Comparison of ENCODE assay signal across 17 cellular contexts in the genomic region with DNA sequence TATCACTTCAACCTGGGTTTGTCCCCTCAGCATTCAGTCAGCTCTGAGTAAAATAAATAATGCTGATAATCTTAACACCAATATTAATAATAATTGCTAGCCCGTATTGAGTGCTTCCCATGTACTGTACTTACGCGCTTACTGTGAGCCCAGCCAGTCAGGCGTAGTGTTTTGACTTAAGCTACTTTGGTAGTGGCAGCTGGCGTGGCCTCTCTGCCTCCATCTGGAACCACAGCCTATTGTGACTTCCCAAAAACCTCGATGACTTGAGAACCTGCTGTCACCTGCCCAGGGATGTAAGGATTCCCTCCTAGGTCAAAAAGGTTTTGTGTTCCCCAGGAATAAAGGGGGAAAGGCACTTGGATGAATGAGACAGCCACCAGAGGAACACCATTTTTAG. TPM values are rescaled to one million over a fixed set of nuclear protein-coding genes. Genes with fewer than 3 reads are reported as not detected.
A peak's percentile ranks its signal among the peaks of the same experiment; 100 is the strongest.
DNase-seq lines count a peak whose midpoint lies in the region; ATAC-seq and TF ChIP-seq lines count a peak whose summit lies in the region.
"Had no signal": no experiment of that assay in that cellular context is flagged by ENCODE, and none has a peak within 500 bp of the region (broad histone marks: within the 10 kb centered on the region; RNA-seq: fewer than 3 reads in every experiment).

No MANE protein-coding gene starts in this region.

- H2AK5ac ChIP-seq in mesenchymal stem cell (ENCODE audit: low read length, severe bottlenecking), result peak overlapping the region; percentile 53

- H3K27me3 ChIP-seq in RWPE2 (ENCODE audit: insufficient read depth, poor library complexity, severe bottlenecking) (no peaks in the 10 kb centered on the region), mesenchymal stem cell (ENCODE audit: control insufficient read depth in 1 of 2, insufficient read depth in 1 of 2, low read length in 2 of 2) (peaks cover 0 to 8% of the 10 kb centered on the region in 2 experiments), body of pancreas (no peaks in the 10 kb centered on the region)
- H3K27me3 ChIP-seq: Peyer's patch had no signal

- H3K27ac Mint-ChIP-seq in nephron progenitor cell, result no peak overlapping the region
- H3K27ac Mint-ChIP-seq: CD4-positive, CD25-positive, alpha-beta regulatory T cell had no signal

- H3K27ac ChIP-seq in RWPE2 (ENCODE audit: poor library complexity, severe bottlenecking), result peak overlapping the region; percentile 73
- no peak overlapping the region for H3K27ac ChIP-seq in mesenchymal stem cell (ENCODE audit: low read length, poor library complexity, severe bottlenecking)
- no peak overlapping the region for H3K27ac ChIP-seq in body of pancreas
- H3K27ac ChIP-seq: Peyer's patch had no signal

- H3K36me3 ChIP-seq in RWPE2 (ENCODE audit: low read depth), result no peaks in the 10 kb centered on the region
- no peaks in the 10 kb centered on the region for H3K36me3 ChIP-seq in mesenchymal stem cell (ENCODE audit: control insufficient read depth in 1 of 2, insufficient read depth in 2 of 2, low read depth in 1 of 2, low read length in 2 of 2)
- no peaks in the 10 kb centered on the region for H3K36me3 ChIP-seq in body of pancreas (replicated peaks in 1 of 2; ENCODE audit: insufficient read depth in 1 of 2, low read depth in 2 of 2)
- H3K36me3 ChIP-seq: Peyer's patch had no signal

- H3K4me3 ChIP-seq in RWPE2 (ENCODE audit: severe bottlenecking) (no peak overlapping the region), mesenchymal stem cell (ENCODE audit: insufficient read depth in 1 of 2, low read depth in 1 of 2, low read length in 2 of 2) (no peak overlapping the region), body of pancreas (no peak overlapping the region)
- H3K4me3 ChIP-seq: Peyer's patch had no signal

- no peak overlapping the region for H3K4me3 Mint-ChIP-seq in nephron progenitor cell
- H3K4me3 Mint-ChIP-seq: CD4-positive, CD25-positive, alpha-beta regulatory T cell had no signal

- H4K91ac ChIP-seq in mesenchymal stem cell (ENCODE audit: low read length), result no peak overlapping the region

- peaks cover 14% of the 10 kb centered on the region for H3K4me1 Mint-ChIP-seq in nephron progenitor cell
- H3K4me1 Mint-ChIP-seq: CD4-positive, CD25-positive, alpha-beta regulatory T cell had no signal

- H3K18ac ChIP-seq in mesenchymal stem cell (ENCODE audit: low read depth in 1 of 2, low read length in 2 of 2), result no peak overlapping the region

- H3K4ac ChIP-seq in mesenchymal stem cell (ENCODE audit: low read depth in 1 of 2, low read length in 2 of 2), result no peak overlapping the region

- no peak overlapping the region for H2AFZ ChIP-seq in mesenchymal stem cell (ENCODE audit: low read depth, low read length)

- no peak overlapping the region for H4K8ac ChIP-seq in mesenchymal stem cell (ENCODE audit: low read length)

- peaks cover 17% of the 10 kb centered on the region for H3K4me1 ChIP-seq in RWPE2 (ENCODE audit: insufficient read depth, poor library complexity, severe bottlenecking)
- peaks cover 11% of the 10 kb centered on the region for H3K4me1 ChIP-seq in mesenchymal stem cell (ENCODE audit: control insufficient read depth, insufficient read depth, low read depth, low read length)
- peaks cover 4% of the 10 kb centered on the region for H3K4me1 ChIP-seq in body of pancreas

- H3K23ac ChIP-seq in mesenchymal stem cell (ENCODE audit: low read length in 2 of 2), result no peak overlapping the region

- no peak overlapping the region for H3K9ac ChIP-seq in mesenchymal stem cell (ENCODE audit: low read length)

- no peak for TF ChIP-seq POLR2A in body of pancreas (IDR thresholded peaks at IDR 0.05)

- WGBS in mesenchymal stem cell, result 96% methylated on average over 6 of the region's 6 CpGs
- 79 to 82% methylated on average over 6 of the region's 6 CpGs for WGBS in body of pancreas, 2 donors

- no peaks in the 10 kb centered on the region for H3K36me3 Mint-ChIP-seq in nephron progenitor cell (ENCODE audit: low read depth)
- H3K36me3 Mint-ChIP-seq: CD4-positive, CD25-positive, alpha-beta regulatory T cell had no signal

- no peak overlapping the region for H2BK120ac ChIP-seq in mesenchymal stem cell (ENCODE audit: low read depth, low read length)

- peaks cover 10% of the 10 kb centered on the region for H3K27me3 Mint-ChIP-seq in nephron progenitor cell (ENCODE audit: low read depth, poor library complexity)

- DNase-seq in DMS 273 (lab: John Stamatoyannopoulos, UW; ENCODE audit: unreplicated experiment), result peak; percentile 62
- DNase-seq in NCI-H2107 treated with DMSO at 0.1 percent for 48 hours (lab: John Stamatoyannopoulos, UW; ENCODE audit: unreplicated experiment), result peak; percentile 68
- no peak for DNase-seq in RWPE2 (ENCODE audit: low spot score)
- no peak for DNase-seq in mesenchymal stem cell
- DNase-seq in nephron progenitor cell, result no peak
- DNase-seq in Right ventricle myocardium inferior (ENCODE audit: missing footprints), result no peak
- no peak for DNase-seq in body of pancreas
- DNase-seq: AML-193; CD4-positive, CD25-positive, alpha-beta regulatory T cell; Karpas-422; MM.1S; NCI-H1105; NCI-H1930; NCI-H345; NCI-H748 treated with DMSO at 0.1 percent for 48 hours had no signal

- ATAC-seq in RWPE2 (ENCODE audit: low read depth) (no peak), Right ventricle myocardium inferior (no peak), body of pancreas (no peak), HG03342 (IDR thresholded peaks at IDR 0.05; ENCODE audit: unreplicated experiment) (no peak)

- H3K79me1 ChIP-seq in mesenchymal stem cell (replicated peaks; ENCODE audit: low read length, poor library complexity, severe bottlenecking), result no peaks in the 10 kb centered on the region

- TF ChIP-seq CTCF in RWPE2 (IDR thresholded peaks at IDR 0.05; ENCODE audit: poor library complexity, severe bottlenecking), result no peak
- TF ChIP-seq CTCF in nephron progenitor cell (IDR thresholded peaks at IDR 0.05), result no peak
- no peak for TF ChIP-seq CTCF in body of pancreas (IDR thresholded peaks at IDR 0.05)

- no peak overlapping the region for H2BK15ac ChIP-seq in mesenchymal stem cell (ENCODE audit: low read depth, poor library complexity, severe bottlenecking)

- peaks cover 12% of the 10 kb centered on the region for H3K9me3 Mint-ChIP-seq in nephron progenitor cell
- H3K9me3 Mint-ChIP-seq: CD4-positive, CD25-positive, alpha-beta regulatory T cell had no signal

- H3K14ac ChIP-seq in mesenchymal stem cell (ENCODE audit: low read length in 2 of 2), result no peak overlapping the region

- intact Hi-C loops in Right ventricle myocardium inferior (cut with DNase I), result no loop called here
- intact Hi-C loops in body of pancreas (cut with DNase I), result no loop called here

- no peak overlapping the region for H2BK5ac ChIP-seq in mesenchymal stem cell (ENCODE audit: low read depth, low read length, poor library complexity, severe bottlenecking)

- no peak overlapping the region for H2BK12ac ChIP-seq in mesenchymal stem cell (ENCODE audit: low read length in 2 of 2)

- H3K9me3 ChIP-seq in RWPE2 (ENCODE audit: severe bottlenecking), result no peaks in the 10 kb centered on the region
- no peaks in the 10 kb centered on the region for H3K9me3 ChIP-seq in mesenchymal stem cell (ENCODE audit: control insufficient read depth, low read length)
- no peaks in the 10 kb centered on the region for H3K9me3 ChIP-seq in body of pancreas
- H3K9me3 ChIP-seq: Peyer's patch had no signal

- no peak overlapping the region for H3K4me2 ChIP-seq in mesenchymal stem cell (ENCODE audit: low read length, poor library complexity, severe bottlenecking)

RNA-seq across cellular contexts. Expression of a gene that starts 53.2 kb away (rescaled TPM):
- 159 TPM for polyA plus RNA-seq in mesenchymal stem cell (2013, experiment 1 of 2)
- 162 TPM for polyA plus RNA-seq in mesenchymal stem cell (2013, experiment 2 of 2)
- 68.5 TPM for total RNA-seq in Right ventricle myocardium inferior
- 10 to 100 TPM in 1 of 2 donors, 1 to 10 TPM in 1; 5.6 to 43.8 TPM for total RNA-seq in body of pancreas

Comparison
In these comparisons a context has a peak if more than half of its experiments do, and no peak if none do; other contexts are left out.
1. DNase-seq: peak in DMS 273 (single experiment) and NCI-H2107 treated with DMSO at 0.1 percent for 48 hours (single experiment); none in RWPE2 (single experiment), mesenchymal stem cell (single experiment), nephron progenitor cell (single experiment), Right ventricle myocardium inferior (single experiment) and body of pancreas (0 of 4).